In genomic region chr7:361680-362415, GRCh38 we compare ENCODE assay signal across 10 cellular contexts.
DNase-seq lines count a peak whose midpoint lies in the region; ATAC-seq and TF ChIP-seq lines count a peak whose summit lies in the region.
"Had no signal": no experiment of that assay in that cellular context is flagged by ENCODE, and none has a peak within 500 bp of the region (broad histone marks: within the 10 kb centered on the region; RNA-seq: fewer than 3 reads in every experiment).

No MANE protein-coding gene starts in this region.

- H2BK12ac ChIP-seq in neuronal stem cell (ENCODE audit: low read length) = no peak overlapping the region

- intact Hi-C loops in thyroid gland (cut with DNase I) = no loop called here

- no peak overlapping the region for H3K4ac ChIP-seq in neuronal stem cell (ENCODE audit: low read length)

- H3K27me3 ChIP-seq in endocrine pancreas (ENCODE audit: control insufficient read depth, insufficient read depth, low read length) = peaks cover 5% of the 10 kb centered on the region
- H3K27me3 ChIP-seq in neuronal stem cell (ENCODE audit: control insufficient read depth in 3 of 3, insufficient read depth in 3 of 3, low read depth in 1 of 3, low read length in 3 of 3) = peaks cover 0 to 7% (median 1%) of the 10 kb centered on the region in 3 experiments
- H3K27me3 ChIP-seq in thyroid gland = no peaks in the 10 kb centered on the region

- H3K23ac ChIP-seq in neuronal stem cell (ENCODE audit: low read depth, low read length, poor library complexity) = peak overlapping the region; percentile 49

- H2BK120ac ChIP-seq in neuronal stem cell (ENCODE audit: low read depth, low read length) = no peak overlapping the region

- no peak overlapping the region for H4K8ac ChIP-seq in neuronal stem cell (ENCODE audit: low read depth, low read length)

- WGBS in neuronal stem cell (ENCODE audit: extremely low coverage in 2 of 2, insufficient read length in 2 of 2, insufficient replicate concordance in 1 of 2), 2 donors = no CpG with 5 or more reads among the region's 18 CpGs
- WGBS in thyroid gland, 2 donors = 71 to 77% methylated on average over 10 to 11 of the region's 18 CpGs

- H3K4me1 ChIP-seq in endocrine pancreas (ENCODE audit: control insufficient read depth, insufficient read depth, low read length) (no peaks in the 10 kb centered on the region), neuronal stem cell (ENCODE audit: control insufficient read depth in 2 of 2, insufficient read depth in 1 of 2, low read depth in 1 of 2, low read length in 2 of 2) (no peaks in the 10 kb centered on the region), thyroid gland (no peaks in the 10 kb centered on the region)

- no peaks in the 10 kb centered on the region for H3K9me3 ChIP-seq in endocrine pancreas (ENCODE audit: control insufficient read depth, low read length)
- H3K9me3 ChIP-seq in neuronal stem cell (replicated peaks in 1 of 2; ENCODE audit: control insufficient read depth in 2 of 2, insufficient read depth in 1 of 2, low read depth in 1 of 2, low read length in 2 of 2) = peaks cover 0 to 3% of the 10 kb centered on the region in 2 donors
- no peaks in the 10 kb centered on the region for H3K9me3 ChIP-seq in thyroid gland

- peak overlapping the region; percentile 19 for H3K18ac ChIP-seq in neuronal stem cell (ENCODE audit: low read length)

- H3K9ac ChIP-seq in endocrine pancreas (ENCODE audit: control insufficient read depth, insufficient read depth, low read length) (no peak overlapping the region), neuronal stem cell (ENCODE audit: low read depth, low read length, poor library complexity) (no peak overlapping the region)

- no peak for TF ChIP-seq POLR2A in thyroid gland (IDR thresholded peaks at IDR 0.05)

- no peaks in the 10 kb centered on the region for H3K36me3 ChIP-seq in endocrine pancreas (ENCODE audit: control insufficient read depth, insufficient read depth, low read length)
- no peaks in the 10 kb centered on the region for H3K36me3 ChIP-seq in neuronal stem cell (replicated peaks in 1 of 2; ENCODE audit: control insufficient read depth in 2 of 2, insufficient read depth in 2 of 2, low read length in 2 of 2)
- no peaks in the 10 kb centered on the region for H3K36me3 ChIP-seq in thyroid gland

- no peak overlapping the region for H3K4me2 ChIP-seq in neuronal stem cell (ENCODE audit: insufficient read depth, low read length, poor library complexity, severe bottlenecking)
- H3K4me2 ChIP-seq: GM23338 had no signal

- no peak overlapping the region for H2AK5ac ChIP-seq in neuronal stem cell (ENCODE audit: low read depth, low read length)

- H3K4me3 ChIP-seq in endocrine pancreas (ENCODE audit: control insufficient read depth, insufficient read depth, low read length) = peak overlapping the region; percentile 32
- no peak overlapping the region for H3K4me3 ChIP-seq in neuronal stem cell (ENCODE audit: low read length in 2 of 2)
- no peak overlapping the region for H3K4me3 ChIP-seq in thyroid gland (replicated peaks in 1 of 3)
- H3K4me3 ChIP-seq: GM23338 had no signal

- no peak for TF ChIP-seq CTCF in thyroid gland (IDR thresholded peaks at IDR 0.05)

- peak; percentile 23 for DNase-seq in CD1c-positive myeloid dendritic cell (ENCODE audit: extremely low spot score)
- DNase-seq in Kasumi-1 (lab: John Stamatoyannopoulos, UW) = peak; percentile 29 to 30
- no peak for DNase-seq in neuronal stem cell (ENCODE audit: low spot score)
- DNase-seq in thyroid gland = no peak
- no peak for DNase-seq in hepatic stellate cell (ENCODE audit: low spot score)
- DNase-seq: NCI-H1694 treated with DMSO at 0.1 percent for 48 hours had no signal

- no peak overlapping the region for H2BK5ac ChIP-seq in neuronal stem cell (ENCODE audit: low read length)

- H2BK15ac ChIP-seq in neuronal stem cell (ENCODE audit: low read length) = no peak overlapping the region

- no peaks in the 10 kb centered on the region for H3K79me1 ChIP-seq in neuronal stem cell (ENCODE audit: low read depth, low read length)

- H3K14ac ChIP-seq in neuronal stem cell (ENCODE audit: low read length) = no peak overlapping the region

- H2AFZ ChIP-seq in neuronal stem cell (ENCODE audit: low read length) = no peak overlapping the region
- H2AFZ ChIP-seq: GM23338 had no signal

- no peak overlapping the region for H4K91ac ChIP-seq in neuronal stem cell (ENCODE audit: low read depth, low read length, poor library complexity)

- no peak overlapping the region for H3K27ac ChIP-seq in neuronal stem cell (replicated peaks; ENCODE audit: low read length)
- H3K27ac ChIP-seq in thyroid gland = no peak overlapping the region

- no peak for ATAC-seq in GM19395 (IDR thresholded peaks at IDR 0.05; ENCODE audit: unreplicated experiment)
- no peak for ATAC-seq in HG02852 (IDR thresholded peaks at IDR 0.05; ENCODE audit: unreplicated experiment)
- ATAC-seq: GM23338 had no signal

Comparison
In these comparisons a context has a peak if more than half of its experiments do, and no peak if none do; other contexts are left out.
1. DNase-seq: peak in CD1c-positive myeloid dendritic cell (single experiment) and Kasumi-1 (2 of 2); none in neuronal stem cell (single experiment), thyroid gland (0 of 2) and hepatic stellate cell (single experiment).